ENCODE assay signal across 26 cellular contexts in the genomic region with DNA sequence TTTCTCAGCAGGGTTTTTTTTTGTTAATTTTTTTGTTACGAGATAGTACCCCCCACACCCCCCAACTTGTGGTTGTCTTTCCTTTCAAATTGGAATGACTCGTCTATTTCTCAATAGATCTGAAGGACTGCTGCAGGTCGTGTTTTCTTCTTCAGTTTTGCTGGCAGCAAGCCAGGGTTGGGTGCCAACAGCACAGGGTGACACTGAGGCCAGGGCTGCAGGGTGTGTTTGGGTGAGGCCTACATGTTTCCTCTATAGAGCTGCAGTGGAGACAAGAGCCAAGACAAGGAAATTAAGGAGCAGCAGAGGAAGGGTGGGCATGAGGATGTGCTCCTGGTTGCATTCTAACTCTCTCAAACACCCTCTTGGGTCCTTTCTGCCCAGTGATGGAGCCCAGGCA. TPM values are rescaled to one million over a fixed set of nuclear protein-coding genes. Genes with fewer than 3 reads are reported as not detected.
DNase-seq lines count a peak whose midpoint lies in the region; ATAC-seq, FAIRE-seq and TF ChIP-seq lines count a peak whose summit lies in the region.
"Had no signal": no experiment of that assay in that cellular context is flagged by ENCODE, and none has a peak within 500 bp of the region (broad histone marks: within the 10 kb centered on the region; RNA-seq: fewer than 3 reads in every experiment).

No MANE protein-coding gene starts in this region.

- H3K9me3 ChIP-seq in DND-41 (ENCODE audit: insufficient read depth, low read length, severe bottlenecking) (no peaks in the 10 kb centered on the region), small intestine (ENCODE audit: control insufficient read depth, low read depth) (no peaks in the 10 kb centered on the region), testis (no peaks in the 10 kb centered on the region)
- H3K9me3 ChIP-seq: HAP-1, spleen had no signal

- no peak for FAIRE-seq in small intestine (lab: Jason Lieb, UNC)
- FAIRE-seq: G401.6 had no signal

- H3K79me2 ChIP-seq in DND-41 (ENCODE audit: insufficient read depth, low read length) = no peaks in the 10 kb centered on the region

- ATAC-seq in DND-41 (ENCODE audit: insufficient read depth, low read depth) (peak; percentile 40; the same call in 1 of the 3 replicates), GM21619 (IDR thresholded peaks at IDR 0.05; ENCODE audit: unreplicated experiment) (no peak), HG03025 (IDR thresholded peaks at IDR 0.05; ENCODE audit: low FRiP score, unreplicated experiment) (no peak)
- ATAC-seq: activated CD4-positive, alpha-beta T cell treated with anti-CD3 and anti-CD28 coated beads for 36 hours had no signal

- H3K4me1 ChIP-seq in DND-41 (ENCODE audit: insufficient read depth, low read length) (no peaks in the 10 kb centered on the region), small intestine (ENCODE audit: control insufficient read depth in 2 of 2, insufficient read depth in 1 of 2, low read depth in 1 of 2, low read length in 1 of 2) (no peaks in the 10 kb centered on the region), testis (no peaks in the 10 kb centered on the region)
- H3K4me1 ChIP-seq: HAP-1 had no signal

- DNase-seq in DND-41 (peak; percentile 43), MV-4-11 (lab: John Stamatoyannopoulos, UW) (peak; percentile 51), fibroblast of mammary gland (ENCODE audit: low read depth) (peak; percentile 64), small intestine (peak; percentile 66), testis (no peak)
- DNase-seq in activated CD4-positive, alpha-beta T cell treated with anti-CD3 and anti-CD28 coated beads, Interleukin-2, amount 50 U/mL, for 1 hour = no peak
- DNase-seq: activated CD4-positive, alpha-beta T cell treated with anti-CD3 and anti-CD28 coated beads for 36 hours; activated naive CD8-positive, alpha-beta T cell treated with anti-CD3 and anti-CD28 coated beads for 36 hours; erythroblast; islet precursor cell; NCI-H1105; NCI-H2029; NCI-H226; NCI-H774; nucleus accumbens; SIG-M5; spleen; stimulated activated CD4-positive, alpha-beta T cell treated with anti-CD3 and anti-CD28 coated beads, Interleukin-4, amount 100 ng/mL, for 1 hour; stimulated activated naive CD4-positive, alpha-beta T cell treated with Interleukin-2 at 50 U/mL for 16 hours; T-helper 1 cell had no signal

- no peak for TF ChIP-seq CTCF in DND-41 (IDR thresholded peaks at IDR 0.05; ENCODE audit: borderline replicate concordance, extremely low read depth, low read length, poor library complexity, severe bottlenecking)
- TF ChIP-seq CTCF in fibroblast of mammary gland (conservative IDR thresholded peaks at IDR 0.05; ENCODE audit: control insufficient read depth, insufficient read depth, low read depth, low read length) = no peak
- TF ChIP-seq CTCF in testis (IDR thresholded peaks at IDR 0.05) = no peak

- H3K27ac ChIP-seq in DND-41 (ENCODE audit: low read length) (no peak overlapping the region), small intestine (ENCODE audit: low read depth in 1 of 2, low read length in 1 of 2) (no peak overlapping the region), testis (no peak overlapping the region)
- H3K27ac ChIP-seq: C4-2B, spleen had no signal

- H3K4me3 ChIP-seq in DND-41 (ENCODE audit: low read depth in 1 of 2, low read length in 2 of 2) = no peak overlapping the region
- H3K4me3 ChIP-seq in fibroblast of mammary gland (ENCODE audit: control insufficient read depth, low read depth, low read length) = no peak overlapping the region
- H3K4me3 ChIP-seq in small intestine (ENCODE audit: low read depth in 1 of 2, low read length in 2 of 2) = no peak overlapping the region
- no peak overlapping the region for H3K4me3 ChIP-seq in testis
- H3K4me3 ChIP-seq: HAP-1, lung, spleen had no signal

- H3K27me3 ChIP-seq in DND-41 (ENCODE audit: insufficient read depth, low read length, poor library complexity) (no peaks in the 10 kb centered on the region), small intestine (ENCODE audit: control insufficient read depth in 2 of 2, insufficient read depth in 2 of 2, low read length in 2 of 2) (no peaks in the 10 kb centered on the region), testis (no peaks in the 10 kb centered on the region)

- H4K20me1 ChIP-seq in DND-41 (ENCODE audit: insufficient read depth, low read length) = no peaks in the 10 kb centered on the region

- TF ChIP-seq POLR2A in testis (IDR thresholded peaks at IDR 0.05) = no peak

- intact Hi-C loops in testis (cut with DNase I; ENCODE audit: low total_unique reads) = no loop called here

- WGBS in small intestine, 3 donors = 37 to 46% (median 40%) methylated on average over 3 of the region's 3 CpGs
- 83 to 89% methylated on average over 3 of the region's 3 CpGs for WGBS in testis, 2 donors

- no peak overlapping the region for H3K4me2 ChIP-seq in DND-41 (ENCODE audit: insufficient read depth, low read length)

- no peaks in the 10 kb centered on the region for H3K36me3 ChIP-seq in DND-41 (ENCODE audit: insufficient read depth, low read length)
- H3K36me3 ChIP-seq in small intestine (ENCODE audit: control insufficient read depth in 2 of 2, insufficient read depth in 2 of 2, low read length in 2 of 2) = no peaks in the 10 kb centered on the region
- H3K36me3 ChIP-seq in testis (ENCODE audit: low read depth, missing control alignments) = no peaks in the 10 kb centered on the region
- H3K36me3 ChIP-seq: HAP-1, spleen had no signal

- no peak overlapping the region for H2AFZ ChIP-seq in DND-41 (ENCODE audit: low read depth, low read length)

- no peak overlapping the region for H3K9ac ChIP-seq in DND-41 (ENCODE audit: low read depth, low read length)

RNA-seq across cellular contexts. Expression of gene NXNL2, which starts 52.2 kb away (rescaled TPM):
- polyA plus RNA-seq in small intestine = under 1 TPM in 1 of 3 donors, not detected in 2; 0.10 TPM
- total RNA-seq in testis = 1 to 10 TPM; 1.5 to 2.8 TPM
- 2.2 TPM for polyA plus RNA-seq in testis (ENCODE audit: insufficient read depth, low read depth, low replicate concordance)
- total RNA-seq: activated CD4-positive, alpha-beta T cell treated with anti-CD3 and anti-CD28 coated beads for 36 hours; activated naive CD8-positive, alpha-beta T cell treated with anti-CD3 and anti-CD28 coated beads for 36 hours had no signal

Comparison
In these comparisons a context has a peak if more than half of its experiments do, and no peak if none do; other contexts are left out.
1. DNase-seq: peak in DND-41 (single experiment), MV-4-11 (single experiment), fibroblast of mammary gland (single experiment) and small intestine (single experiment); none in testis (single experiment) and activated CD4-positive, alpha-beta T cell treated with anti-CD3 and anti-CD28 coated beads, Interleukin-2, amount 50 U/mL, for 1 hour (single experiment).